In genomic region chr15:44038801-44039200, GRCh38 we compare ENCODE assay signal across 13 cellular contexts.
DNase-seq lines count a peak whose midpoint lies in the region; ATAC-seq and TF ChIP-seq lines count a peak whose summit lies in the region.
"Had no signal": no experiment of that assay in that cellular context is flagged by ENCODE, and none has a peak within 500 bp of the region (broad histone marks: within the 10 kb centered on the region; RNA-seq: fewer than 3 reads in every experiment).

No MANE protein-coding gene starts in this region.

- DNase-seq in Daoy (ENCODE audit: low read depth) (peak; percentile 63), NCI-H510A (lab: John Stamatoyannopoulos, UW) (peak; percentile 52), dorsolateral prefrontal cortex (no peak), mesothelial cell of epicardium (ENCODE audit: low spot score in 2 of 2, unreplicated experiment in 2 of 2) (no peak), pons (ENCODE audit: low spot score) (no peak)
- DNase-seq in stimulated activated CD8-positive, alpha-beta memory T cell treated with anti-CD3 and anti-CD28 coated beads, Interleukin-4, amount 100 ng/mL, for 48 hours, result no peak
- DNase-seq: activated T-cell treated with anti-CD3 and anti-CD28 coated beads, Interleukin-2, amount 50 U/mL, for 24 hours; GF-D8; mammary epithelial cell; NCI-H1105 treated with DMSO at 0.1 percent for 48 hours had no signal

- no peak overlapping the region for H3K27ac Mint-ChIP-seq in mesothelial cell of epicardium
- H3K27ac Mint-ChIP-seq: activated T-cell treated with anti-CD3 and anti-CD28 coated beads, Interleukin-2, amount 50 U/mL, for 24 hours had no signal

- peaks cover 3% of the 10 kb centered on the region for H3K4me1 Mint-ChIP-seq in mesothelial cell of epicardium

- no peaks in the 10 kb centered on the region for H3K27me3 ChIP-seq in dorsolateral prefrontal cortex

- TF ChIP-seq CTCF in dorsolateral prefrontal cortex (IDR thresholded peaks at IDR 0.05 in 54 of 56, conservative IDR thresholded peaks at IDR 0.05 in 2 of 56; ENCODE audit: low read depth in 1 of 56, partially characterized antibody in 56 of 56) (no peak), mesothelial cell of epicardium (IDR thresholded peaks at IDR 0.05; ENCODE audit: unreplicated experiment) (no peak)

- H3K9me3 Mint-ChIP-seq in mesothelial cell of epicardium, result peaks cover 20% of the 10 kb centered on the region
- H3K9me3 Mint-ChIP-seq: activated T-cell treated with anti-CD3 and anti-CD28 coated beads, Interleukin-2, amount 50 U/mL, for 24 hours had no signal

- H3K27ac ChIP-seq in dorsolateral prefrontal cortex, result peak overlapping the region in 51 of 59 donors; percentile 6 to 85 (median 59)
- H3K27ac ChIP-seq: RWPE1 had no signal

- H3K36me3 Mint-ChIP-seq in mesothelial cell of epicardium, result no peaks in the 10 kb centered on the region

- ATAC-seq in GM21423 (IDR thresholded peaks at IDR 0.05; ENCODE audit: unreplicated experiment) (no peak), GM19351 (IDR thresholded peaks at IDR 0.05; ENCODE audit: unreplicated experiment) (no peak)

- peak overlapping the region; percentile 4 for H3K4me3 Mint-ChIP-seq in mesothelial cell of epicardium
- H3K4me3 Mint-ChIP-seq: activated T-cell treated with anti-CD3 and anti-CD28 coated beads, Interleukin-2, amount 50 U/mL, for 24 hours had no signal

- intact Hi-C loops in dorsolateral prefrontal cortex (cut with DNase I), result no loop called here

- peak overlapping the region in 1 of 59 donors; percentile 9 for H3K4me3 ChIP-seq in dorsolateral prefrontal cortex

- peaks cover 16% of the 10 kb centered on the region for H3K27me3 Mint-ChIP-seq in mesothelial cell of epicardium (ENCODE audit: low read depth)

Comparison
In these comparisons a context has a peak if more than half of its experiments do, and no peak if none do; other contexts are left out.
1. DNase-seq: peak in Daoy (single experiment) and NCI-H510A (single experiment); none in dorsolateral prefrontal cortex (0 of 10), mesothelial cell of epicardium (0 of 2), stimulated activated CD8-positive, alpha-beta memory T cell treated with anti-CD3 and anti-CD28 coated beads, Interleukin-4, amount 100 ng/mL, for 48 hours (single experiment) and pons (single experiment).